ENCODE assay signal across 18 cellular contexts in genomic region chr1:173917149-173917548, GRCh38. TPM values are rescaled to one million over a fixed set of nuclear protein-coding genes. Genes with fewer than 3 reads are reported as not detected.
DNase-seq lines count a peak whose midpoint lies in the region; ATAC-seq, FAIRE-seq and TF ChIP-seq lines count a peak whose summit lies in the region.
"Had no signal": no experiment of that assay in that cellular context is flagged by ENCODE, and none has a peak within 500 bp of the region (broad histone marks: within the 10 kb centered on the region; RNA-seq: fewer than 3 reads in every experiment).

Gene SERPINC1, minus strand, starts transcription at chr1:173917327. Its CDS starts 68 bp downstream, at chr1:173917259.

- H3K36me3 ChIP-seq in astrocyte (ENCODE audit: insufficient read depth, low read length) (no peaks in the 10 kb centered on the region), liver (ENCODE audit: control insufficient read depth in 4 of 4, insufficient read depth in 3 of 4, low read depth in 1 of 4, low read length in 3 of 4) (peaks cover 3 to 14% (median 9%) of the 10 kb centered on the region in 4 donors)
- H3K36me3 ChIP-seq: BLaER1 had no signal

- H3K9me3 ChIP-seq in astrocyte (ENCODE audit: insufficient read depth, low read depth, low read length): no peaks in the 10 kb centered on the region
- no peaks in the 10 kb centered on the region for H3K9me3 ChIP-seq in liver (ENCODE audit: control insufficient read depth in 4 of 4, low read length in 3 of 4)
- H3K9me3 ChIP-seq: BLaER1 had no signal

- no peak within 1 kb of the TSS for H2AFZ ChIP-seq in astrocyte (ENCODE audit: low read depth, low read length)
- H2AFZ ChIP-seq: GM23338 had no signal

- no peaks in the 10 kb centered on the region for H3K4me1 ChIP-seq in astrocyte (ENCODE audit: insufficient read depth, low read length)
- peaks cover 4 to 47% (median 29%) of the 10 kb centered on the region in 4 donors for H3K4me1 ChIP-seq in liver (ENCODE audit: control insufficient read depth in 4 of 4, insufficient read depth in 4 of 4, low read length in 3 of 4)
- H3K4me1 ChIP-seq: BLaER1 had no signal

- no peaks in the 10 kb centered on the region for H3K79me2 ChIP-seq in astrocyte (ENCODE audit: insufficient read depth, low read length)

- H3K4me3 ChIP-seq in astrocyte (ENCODE audit: insufficient read depth, low read depth, low read length) (no peak within 1 kb of the TSS), liver (ENCODE audit: low read depth in 1 of 3, low read length in 3 of 3) (peak within 1 kb of the TSS; percentile 66 to 96 (median 90))
- H3K4me3 ChIP-seq: BLaER1, GM12878, GM23338 had no signal

- POLR2A ChIA-PET in activated CD4-positive, alpha-beta T cell treated with anti-CD3 and anti-CD28 coated beads, Interleukin-2, amount 10 ng/mL, durations not matched to agents 7 days and 5 days (lab: Charles Lee): no interaction called here

- no peak within 1 kb of the TSS for H3K4me2 ChIP-seq in astrocyte (ENCODE audit: low read length)
- H3K4me2 ChIP-seq: BLaER1, GM23338 had no signal

- H3K27me3 ChIP-seq in astrocyte (ENCODE audit: insufficient read depth, low read length) (no peaks in the 10 kb centered on the region), liver (ENCODE audit: control insufficient read depth in 4 of 4, insufficient read depth in 4 of 4, low read length in 3 of 4) (no peaks in the 10 kb centered on the region)
- H3K27me3 ChIP-seq: BLaER1 had no signal

- ATAC-seq in GM19324 (IDR thresholded peaks at IDR 0.05; ENCODE audit: low FRiP score, unreplicated experiment): no peak
- ATAC-seq: GM12878, GM23338 had no signal

- H3K4me3 Mint-ChIP-seq in activated CD4-positive, alpha-beta T cell treated with anti-CD3 and anti-CD28 coated beads, Interleukin-2, amount 10 ng/mL, durations not matched to agents 7 days and 5 days: no peak within 1 kb of the TSS
- no peak within 1 kb of the TSS for H3K4me3 Mint-ChIP-seq in astrocyte (ENCODE audit: unreplicated experiment)
- H3K4me3 Mint-ChIP-seq: GM23338 had no signal

- H3K36me3 Mint-ChIP-seq in activated CD4-positive, alpha-beta T cell treated with anti-CD3 and anti-CD28 coated beads, Interleukin-2, amount 10 ng/mL, durations not matched to agents 7 days and 5 days (ENCODE audit: low read depth): no peaks in the 10 kb centered on the region
- H3K36me3 Mint-ChIP-seq in astrocyte (ENCODE audit: low read depth, unreplicated experiment): peaks cover 3% of the 10 kb centered on the region

- H3K27ac ChIP-seq in astrocyte (ENCODE audit: low read depth, low read length) (no peak within 1 kb of the TSS), liver (ENCODE audit: low read depth in 1 of 2, low read length in 2 of 2) (peak within 1 kb of the TSS; percentile 67 to 82)
- H3K27ac ChIP-seq: 22Rv1, BLaER1 had no signal

- TF ChIP-seq RAD21 in liver (IDR thresholded peaks at IDR 0.05): peak in 1 of 2 donors; percentile 49

- no peaks in the 10 kb centered on the region for H3K9me3 Mint-ChIP-seq in activated CD4-positive, alpha-beta T cell treated with anti-CD3 and anti-CD28 coated beads, Interleukin-2, amount 10 ng/mL, durations not matched to agents 7 days and 5 days
- peaks cover 4% of the 10 kb centered on the region for H3K9me3 Mint-ChIP-seq in astrocyte (ENCODE audit: unreplicated experiment)
- H3K9me3 Mint-ChIP-seq: GM23338 had no signal

- TF ChIP-seq CTCF in astrocyte (IDR thresholded peaks at IDR 0.05; ENCODE audit: insufficient read depth, low read depth, low read length) (no peak), liver (IDR thresholded peaks at IDR 0.05; ENCODE audit: low read depth, low read length, missing input control) (no peak)

- no peaks in the 10 kb centered on the region for H3K27me3 Mint-ChIP-seq in activated CD4-positive, alpha-beta T cell treated with anti-CD3 and anti-CD28 coated beads, Interleukin-2, amount 10 ng/mL, durations not matched to agents 7 days and 5 days
- peaks cover 17% of the 10 kb centered on the region for H3K27me3 Mint-ChIP-seq in astrocyte (ENCODE audit: low read depth, unreplicated experiment)

- H3K4me1 Mint-ChIP-seq in activated CD4-positive, alpha-beta T cell treated with anti-CD3 and anti-CD28 coated beads, Interleukin-2, amount 10 ng/mL, durations not matched to agents 7 days and 5 days: no peaks in the 10 kb centered on the region
- no peaks in the 10 kb centered on the region for H3K4me1 Mint-ChIP-seq in astrocyte (ENCODE audit: low read depth, unreplicated experiment)
- H3K4me1 Mint-ChIP-seq: GM23338 had no signal

- 35% methylated on average over 3 of the region's 3 CpGs for WGBS in liver

- CTCF ChIA-PET in activated CD4-positive, alpha-beta T cell treated with anti-CD3 and anti-CD28 coated beads, Interleukin-2, amount 10 ng/mL, durations not matched to agents 7 days and 5 days (lab: Charles Lee): interaction anchor here (1.0 kb wide), 1 partner anchor 17 kb away, joined by 3 read pairs; no protein-coding TSS in a partner anchor

- DNase-seq in activated CD4-positive, alpha-beta T cell treated with anti-CD3 and anti-CD28 coated beads, Interleukin-2, amount 10 ng/mL, durations not matched to agents 7 days and 5 days: no peak
- no peak for DNase-seq in activated CD4-positive, alpha-beta T cell treated with anti-CD3 and anti-CD28 coated beads for 1 hour
- DNase-seq in astrocyte (ENCODE audit: low read depth) (no peak), T-helper 2 cell (no peak), GDM1 (lab: John Stamatoyannopoulos, UW) (no peak)
- DNase-seq in activated naive CD4-positive, alpha-beta T cell treated with Interleukin-2 at 50 U/mL for 16 hours: no peak
- DNase-seq: AML-193, Calu3, DMS 273 treated with DMSO at 0.1 percent for 48 hours, H7 had no signal

- peak within 1 kb of the TSS; percentile 7 for H3K27ac Mint-ChIP-seq in activated CD4-positive, alpha-beta T cell treated with anti-CD3 and anti-CD28 coated beads, Interleukin-2, amount 10 ng/mL, durations not matched to agents 7 days and 5 days
- peak within 1 kb of the TSS; percentile 73 for H3K27ac Mint-ChIP-seq in astrocyte (ENCODE audit: unreplicated experiment)
- H3K27ac Mint-ChIP-seq: GM23338 had no signal

- no peaks in the 10 kb centered on the region for H4K20me1 ChIP-seq in astrocyte (ENCODE audit: insufficient read depth, low read length)
- H4K20me1 ChIP-seq: BLaER1 had no signal

- H3K9ac ChIP-seq in astrocyte (ENCODE audit: low read length) (no peak within 1 kb of the TSS), liver (ENCODE audit: low read depth in 1 of 2, low read length in 2 of 2) (peak within 1 kb of the TSS; percentile 63 to 70)
- H3K9ac ChIP-seq: BLaER1 had no signal

- FAIRE-seq in astrocyte (lab: Jason Lieb, UNC): no peak
- FAIRE-seq: GM12878, GM18507 had no signal

TF ChIP-seq in liver, 16 proteins besides CTCF, POLR2A, EP300 and RAD21 (continues in another document):
- TF ChIP-seq MAX (IDR thresholded peaks at IDR 0.05) (peak; percentile 81), EGR1 (IDR thresholded peaks at IDR 0.05; ENCODE audit: low read depth in 2 of 2) (peak in 1 of 2 donors; percentile 60), FOXA1 (IDR thresholded peaks at IDR 0.05) (peak; percentile 41), GABPA (IDR thresholded peaks at IDR 0.05 in 1 of 2, conservative IDR thresholded peaks at IDR 0.05 in 1 of 2) (no peak), FOXA2 (IDR thresholded peaks at IDR 0.05) (peak; percentile 44), NR2F2 (IDR thresholded peaks at IDR 0.05) (peak; percentile 46), ZBTB33 (IDR thresholded peaks at IDR 0.05) (peak; percentile 97), HNF4G (IDR thresholded peaks at IDR 0.05) (peak; percentile 62), JUND (IDR thresholded peaks at IDR 0.05) (peak in 1 of 2 donors; percentile 77), HNF4A (conservative IDR thresholded peaks at IDR 0.05) (peak; percentile 89 to 95)

RNA-seq across cellular contexts. Expression of gene SERPINC1, which starts in this region (rescaled TPM):
- total RNA-seq in activated CD4-positive, alpha-beta T cell treated with anti-CD3 and anti-CD28 coated beads, Interleukin-2, amount 10 ng/mL, durations not matched to agents 7 days and 5 days: under 1 TPM; 0.17 TPM
- total RNA-seq in astrocyte: not detected in 2 replicates
- 1,000 to 10,000 TPM in 1 of 2 donors, 100 to 1,000 TPM in 1; 742 to 2,309 TPM for total RNA-seq in liver
- 1,000 to 10,000 TPM; 2,515 to 2,589 TPM for polyA plus RNA-seq in liver
- total RNA-seq: Daoy, GM23338 had no signal
- polyA plus RNA-seq: GM23338 had no signal

Comparison
In these comparisons a context has a peak if more than half of its experiments do, and no peak if none do; other contexts are left out.
1. RNA of gene SERPINC1 (total RNA-seq): 742 to 2,309 TPM in liver; 0.17 TPM in activated CD4-positive, alpha-beta T cell treated with anti-CD3 and anti-CD28 coated beads, Interleukin-2, amount 10 ng/mL, durations not matched to agents 7 days and 5 days and not detected in astrocyte; every median in the first group is over 100 times any median in the second.